Comparison of ENCODE assay signal across 2 cellular contexts in the genomic region with DNA sequence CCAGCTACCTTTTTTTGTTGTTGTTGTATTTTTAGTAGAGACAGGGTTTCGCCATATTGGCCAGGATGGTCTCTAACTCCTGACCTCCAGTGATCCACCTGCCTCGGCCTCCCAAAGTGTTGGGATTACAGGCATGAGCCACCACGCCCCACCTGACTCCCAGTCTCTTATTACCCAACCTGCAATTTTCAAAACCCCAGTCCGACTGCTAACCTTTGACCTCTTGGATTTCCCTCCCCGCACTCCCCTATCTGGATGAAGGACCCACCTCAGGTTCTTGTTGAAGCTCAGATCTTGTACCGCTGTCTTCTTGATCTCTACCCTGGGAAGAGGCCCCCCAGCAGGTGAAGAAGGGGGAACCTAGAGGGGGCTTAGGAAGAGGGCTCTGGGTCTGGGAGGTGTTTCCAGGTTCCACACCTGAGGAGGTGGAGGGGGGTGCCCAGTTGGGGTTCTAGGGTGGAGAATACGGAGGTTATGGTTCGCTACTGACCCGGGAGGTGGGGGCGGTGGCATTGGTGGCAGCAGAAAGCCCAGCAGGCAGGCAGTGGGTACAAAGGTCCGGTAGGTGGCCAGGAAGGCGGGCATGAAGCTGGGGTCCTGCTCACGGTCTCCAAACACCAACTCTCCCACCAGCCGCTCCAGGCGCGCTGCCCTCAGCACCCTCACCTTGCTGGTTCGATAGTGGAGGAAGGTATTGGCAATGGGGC.
TF ChIP-seq lines count a peak whose summit lies in the region.

No MANE protein-coding gene starts in this region.

TF ChIP-seq in GM23338, 12 proteins besides CTCF, POLR2A, EP300 and RAD21 (continues in another document):
- no peak for TF ChIP-seq EZH2 (IDR thresholded peaks at IDR 0.05; ENCODE audit: low read depth, unreplicated experiment)
- no peak for TF ChIP-seq JUNB (IDR thresholded peaks at IDR 0.05; ENCODE audit: unreplicated experiment)
- TF ChIP-seq, protein P1, sequence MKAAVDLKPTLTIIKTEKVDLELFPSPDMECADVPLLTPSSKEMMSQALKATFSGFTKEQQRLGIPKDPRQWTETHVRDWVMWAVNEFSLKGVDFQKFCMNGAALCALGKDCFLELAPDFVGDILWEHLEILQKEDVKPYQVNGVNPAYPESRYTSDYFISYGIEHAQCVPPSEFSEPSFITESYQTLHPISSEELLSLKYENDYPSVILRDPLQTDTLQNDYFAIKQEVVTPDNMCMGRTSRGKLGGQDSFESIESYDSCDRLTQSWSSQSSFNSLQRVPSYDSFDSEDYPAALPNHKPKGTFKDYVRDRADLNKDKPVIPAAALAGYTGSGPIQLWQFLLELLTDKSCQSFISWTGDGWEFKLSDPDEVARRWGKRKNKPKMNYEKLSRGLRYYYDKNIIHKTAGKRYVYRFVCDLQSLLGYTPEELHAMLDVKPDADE (IDR thresholded peaks at IDR 0.05): no peak
- no peak for TF ChIP-seq STAT1 (IDR thresholded peaks at IDR 0.05; ENCODE audit: unreplicated experiment)
- TF ChIP-seq POLR2AphosphoS5 (IDR thresholded peaks at IDR 0.05; ENCODE audit: low read depth): no peak
- TF ChIP-seq ZNF331 (CRISPR knock-in tag; IDR thresholded peaks at IDR 0.05; ENCODE audit: low read depth): no peak
- no peak for TF ChIP-seq EZH2phosphoT487 (IDR thresholded peaks at IDR 0.05; ENCODE audit: unreplicated experiment)
- no peak for TF ChIP-seq NANOG (IDR thresholded peaks at IDR 0.05; ENCODE audit: borderline replicate concordance)
- TF ChIP-seq, protein P2, sequence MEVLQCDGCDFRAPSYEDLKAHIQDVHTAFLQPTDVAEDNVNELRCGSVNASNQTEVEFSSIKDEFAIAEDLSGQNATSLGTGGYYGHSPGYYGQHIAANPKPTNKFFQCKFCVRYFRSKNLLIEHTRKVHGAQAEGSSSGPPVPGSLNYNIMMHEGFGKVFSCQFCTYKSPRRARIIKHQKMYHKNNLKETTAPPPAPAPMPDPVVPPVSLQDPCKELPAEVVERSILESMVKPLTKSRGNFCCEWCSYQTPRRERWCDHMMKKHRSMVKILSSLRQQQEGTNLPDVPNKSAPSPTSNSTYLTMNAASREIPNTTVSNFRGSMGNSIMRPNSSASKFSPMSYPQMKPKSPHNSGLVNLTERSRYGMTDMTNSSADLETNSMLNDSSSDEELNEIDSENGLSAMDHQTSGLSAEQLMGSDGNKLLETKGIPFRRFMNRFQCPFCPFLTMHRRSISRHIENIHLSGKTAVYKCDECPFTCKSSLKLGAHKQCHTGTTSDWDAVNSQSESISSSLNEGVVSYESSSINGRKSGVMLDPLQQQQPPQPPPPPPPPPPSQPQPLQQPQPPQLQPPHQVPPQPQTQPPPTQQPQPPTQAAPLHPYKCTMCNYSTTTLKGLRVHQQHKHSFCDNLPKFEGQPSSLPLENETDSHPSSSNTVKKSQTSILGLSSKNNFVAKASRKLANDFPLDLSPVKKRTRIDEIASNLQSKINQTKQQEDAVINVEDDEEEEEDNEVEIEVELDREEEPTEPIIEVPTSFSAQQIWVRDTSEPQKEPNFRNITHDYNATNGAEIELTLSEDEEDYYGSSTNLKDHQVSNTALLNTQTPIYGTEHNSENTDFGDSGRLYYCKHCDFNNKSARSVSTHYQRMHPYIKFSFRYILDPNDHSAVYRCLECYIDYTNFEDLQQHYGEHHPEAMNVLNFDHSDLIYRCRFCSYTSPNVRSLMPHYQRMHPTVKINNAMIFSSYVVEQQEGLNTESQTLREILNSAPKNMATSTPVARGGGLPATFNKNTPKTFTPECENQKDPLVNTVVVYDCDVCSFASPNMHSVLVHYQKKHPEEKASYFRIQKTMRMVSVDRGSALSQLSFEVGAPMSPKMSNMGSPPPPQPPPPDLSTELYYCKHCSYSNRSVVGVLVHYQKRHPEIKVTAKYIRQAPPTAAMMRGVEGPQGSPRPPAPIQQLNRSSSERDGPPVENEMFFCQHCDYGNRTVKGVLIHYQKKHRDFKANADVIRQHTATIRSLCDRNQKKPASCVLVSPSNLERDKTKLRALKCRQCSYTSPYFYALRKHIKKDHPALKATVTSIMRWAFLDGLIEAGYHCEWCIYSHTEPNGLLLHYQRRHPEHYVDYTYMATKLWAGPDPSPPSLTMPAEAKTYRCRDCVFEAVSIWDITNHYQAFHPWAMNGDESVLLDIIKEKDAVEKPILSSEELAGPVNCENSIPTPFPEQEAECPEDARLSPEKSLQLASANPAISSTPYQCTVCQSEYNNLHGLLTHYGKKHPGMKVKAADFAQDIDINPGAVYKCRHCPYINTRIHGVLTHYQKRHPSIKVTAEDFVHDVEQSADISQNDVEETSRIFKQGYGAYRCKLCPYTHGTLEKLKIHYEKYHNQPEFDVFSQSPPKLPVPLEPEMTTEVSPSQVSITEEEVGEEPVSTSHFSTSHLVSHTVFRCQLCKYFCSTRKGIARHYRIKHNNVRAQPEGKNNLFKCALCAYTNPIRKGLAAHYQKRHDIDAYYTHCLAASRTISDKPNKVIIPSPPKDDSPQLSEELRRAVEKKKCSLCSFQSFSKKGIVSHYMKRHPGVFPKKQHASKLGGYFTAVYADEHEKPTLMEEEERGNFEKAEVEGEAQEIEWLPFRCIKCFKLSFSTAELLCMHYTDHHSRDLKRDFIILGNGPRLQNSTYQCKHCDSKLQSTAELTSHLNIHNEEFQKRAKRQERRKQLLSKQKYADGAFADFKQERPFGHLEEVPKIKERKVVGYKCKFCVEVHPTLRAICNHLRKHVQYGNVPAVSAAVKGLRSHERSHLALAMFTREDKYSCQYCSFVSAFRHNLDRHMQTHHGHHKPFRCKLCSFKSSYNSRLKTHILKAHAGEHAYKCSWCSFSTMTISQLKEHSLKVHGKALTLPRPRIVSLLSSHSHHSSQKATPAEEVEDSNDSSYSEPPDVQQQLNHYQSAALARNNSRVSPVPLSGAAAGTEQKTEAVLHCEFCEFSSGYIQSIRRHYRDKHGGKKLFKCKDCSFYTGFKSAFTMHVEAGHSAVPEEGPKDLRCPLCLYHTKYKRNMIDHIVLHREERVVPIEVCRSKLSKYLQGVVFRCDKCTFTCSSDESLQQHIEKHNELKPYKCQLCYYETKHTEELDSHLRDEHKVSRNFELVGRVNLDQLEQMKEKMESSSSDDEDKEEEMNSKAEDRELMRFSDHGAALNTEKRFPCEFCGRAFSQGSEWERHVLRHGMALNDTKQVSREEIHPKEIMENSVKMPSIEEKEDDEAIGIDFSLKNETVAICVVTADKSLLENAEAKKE (CRISPR knock-in tag; IDR thresholded peaks at IDR 0.05): no peak

TF ChIP-seq in K562, 482 proteins besides CTCF, POLR2A, EP300 and RAD21:
- peak; percentile 57 for TF ChIP-seq NR2C1 (IDR thresholded peaks at IDR 0.05)
- peak; percentile 54 for TF ChIP-seq NR2C1 (tag; IDR thresholded peaks at IDR 0.05)
- no peak for TF ChIP-seq ZFP36 (IDR thresholded peaks at IDR 0.05; ENCODE audit: low read depth, low read length, partially characterized antibody)
